In genomic region chr4:48268956-48269860, GRCh38 we compare ENCODE assay signal across 1 cellular context.
A peak's percentile ranks its signal among the peaks of the same experiment; 100 is the strongest.
TF ChIP-seq lines count a peak whose summit lies in the region.

Gene TEC, minus strand, starts transcription at chr4:48269838. Its CDS starts 41,224 bp downstream, at chr4:48228614.

TF ChIP-seq in HepG2, 621 proteins besides CTCF, POLR2A, EP300 and RAD21 (continued from another document):
- TF ChIP-seq CENPT (CRISPR knock-in tag; IDR thresholded peaks at IDR 0.05; ENCODE audit: low read depth) (no peak), PCBP1 (IDR thresholded peaks at IDR 0.05; ENCODE audit: borderline replicate concordance, low read depth, low read length) (no peak), ZNF609 (CRISPR knock-in tag; IDR thresholded peaks at IDR 0.05; ENCODE audit: borderline replicate concordance) (no peak), MTA1 (CRISPR knock-in tag; IDR thresholded peaks at IDR 0.05; ENCODE audit: borderline replicate concordance) (no peak), RELA (CRISPR knock-in tag; IDR thresholded peaks at IDR 0.05) (no peak), ZBTB37 (CRISPR knock-in tag; IDR thresholded peaks at IDR 0.05) (no peak), ZNF296 (CRISPR knock-in tag; conservative IDR thresholded peaks at IDR 0.05) (0 out of 2 replicates have a peak, but pooled peaks have one; percentile 37), ZNF34 (CRISPR knock-in tag; IDR thresholded peaks at IDR 0.05; ENCODE audit: borderline replicate concordance) (0 out of 2 replicates have a peak, but pooled peaks have one; percentile 10), RCOR2 (CRISPR knock-in tag; IDR thresholded peaks at IDR 0.05) (no peak), ZSCAN29 (CRISPR knock-in tag; conservative IDR thresholded peaks at IDR 0.05) (no peak), TCF7 (IDR thresholded peaks at IDR 0.05; ENCODE audit: low read depth) (0 out of 2 replicates have a peak, but pooled peaks have one; percentile 12), ZNF10 (CRISPR knock-in tag; IDR thresholded peaks at IDR 0.05; ENCODE audit: borderline replicate concordance, low read depth) (no peak), ZNF792 (CRISPR knock-in tag; IDR thresholded peaks at IDR 0.05) (no peak), ZNF850 (CRISPR knock-in tag; conservative IDR thresholded peaks at IDR 0.05) (no peak), MBD4 (IDR thresholded peaks at IDR 0.05; ENCODE audit: borderline replicate concordance, low read length) (no peak), ZNF746 (CRISPR knock-in tag; IDR thresholded peaks at IDR 0.05) (no peak), KAT8 (CRISPR knock-in tag; IDR thresholded peaks at IDR 0.05) (0 out of 2 replicates have a peak, but pooled peaks have one; percentile 10), ZNF251 (CRISPR knock-in tag; IDR thresholded peaks at IDR 0.05) (no peak), FOXJ3 (CRISPR knock-in tag; IDR thresholded peaks at IDR 0.05; ENCODE audit: borderline replicate concordance) (no peak), PBX2 (CRISPR knock-in tag; IDR thresholded peaks at IDR 0.05) (no peak), HIVEP1 (CRISPR knock-in tag; IDR thresholded peaks at IDR 0.05) (0 out of 2 replicates have a peak, but pooled peaks have one; percentile 48), ZBTB26 (CRISPR knock-in tag; IDR thresholded peaks at IDR 0.05; ENCODE audit: borderline replicate concordance) (no peak), NRL (CRISPR knock-in tag; IDR thresholded peaks at IDR 0.05; ENCODE audit: borderline replicate concordance) (no peak), ZSCAN12 (CRISPR knock-in tag; IDR thresholded peaks at IDR 0.05) (no peak), ZNF563 (CRISPR knock-in tag; IDR thresholded peaks at IDR 0.05) (no peak), ZNF776 (CRISPR knock-in tag; IDR thresholded peaks at IDR 0.05) (0 out of 2 replicates have a peak, but pooled peaks have one; percentile 30), ZNF784 (CRISPR knock-in tag; IDR thresholded peaks at IDR 0.05; ENCODE audit: borderline replicate concordance) (0 out of 2 replicates have a peak, but pooled peaks have one; percentile 6), ARID4A (CRISPR knock-in tag; IDR thresholded peaks at IDR 0.05; ENCODE audit: borderline replicate concordance) (no peak), MLX (CRISPR knock-in tag; IDR thresholded peaks at IDR 0.05) (no peak), SMARCC2 (IDR thresholded peaks at IDR 0.05) (no peak), BCL3 (CRISPR knock-in tag; IDR thresholded peaks at IDR 0.05) (no peak), ZSCAN5A (CRISPR knock-in tag; IDR thresholded peaks at IDR 0.05; ENCODE audit: borderline replicate concordance) (no peak), PPARG (CRISPR knock-in tag; conservative IDR thresholded peaks at IDR 0.05) (no peak)
